In genomic region chr15:76345880-76346665, GRCh38 we compare ENCODE assay signal across 1 cellular context.
TF ChIP-seq lines count a peak whose summit lies in the region.

No MANE protein-coding gene starts in this region.

TF ChIP-seq in HepG2, 621 proteins besides CTCF, POLR2A, EP300 and RAD21 (continued from another document and continues in another):
- TF ChIP-seq ZEB1 (IDR thresholded peaks at IDR 0.05; ENCODE audit: insufficient replicate concordance, low read depth) (no peak), KMT2A (CRISPR knock-in tag; IDR thresholded peaks at IDR 0.05) (no peak; the same call in none of the 2 replicates), SNAPC5 (CRISPR knock-in tag; IDR thresholded peaks at IDR 0.05; ENCODE audit: borderline replicate concordance) (no peak), DR1 (CRISPR knock-in tag; IDR thresholded peaks at IDR 0.05) (no peak), ZNF773 (CRISPR knock-in tag; IDR thresholded peaks at IDR 0.05; ENCODE audit: borderline replicate concordance) (0 out of 2 replicates have a peak, but pooled peaks have one; percentile 48), GTF3A (CRISPR knock-in tag; conservative IDR thresholded peaks at IDR 0.05) (no peak), ZNF589 (CRISPR knock-in tag; conservative IDR thresholded peaks at IDR 0.05) (no peak), KAT2B (IDR thresholded peaks at IDR 0.05; ENCODE audit: borderline replicate concordance, low read depth, low read length) (no peak), HOXD1 (CRISPR knock-in tag; IDR thresholded peaks at IDR 0.05) (no peak), ZNF251 (CRISPR knock-in tag; IDR thresholded peaks at IDR 0.05) (no peak), BCL3 (CRISPR knock-in tag; IDR thresholded peaks at IDR 0.05) (peak; percentile 65; the same call in 1 of the 2 replicates), ZNF609 (CRISPR knock-in tag; IDR thresholded peaks at IDR 0.05; ENCODE audit: borderline replicate concordance) (no peak), ZBTB38 (CRISPR knock-in tag; IDR thresholded peaks at IDR 0.05) (no peak), TGIF2 (CRISPR knock-in tag; IDR thresholded peaks at IDR 0.05) (peak; percentile 54; the same call in 1 of the 2 replicates), ZNF816 (CRISPR knock-in tag; IDR thresholded peaks at IDR 0.05; ENCODE audit: borderline replicate concordance) (no peak), DPF2 (CRISPR knock-in tag; IDR thresholded peaks at IDR 0.05; ENCODE audit: borderline replicate concordance, low read depth) (no peak), ZNF468 (CRISPR knock-in tag; IDR thresholded peaks at IDR 0.05) (no peak), THAP9 (CRISPR knock-in tag; IDR thresholded peaks at IDR 0.05; ENCODE audit: borderline replicate concordance) (peak; percentile 38; the same call in 1 of the 2 replicates), ZNF512B (CRISPR knock-in tag; IDR thresholded peaks at IDR 0.05; ENCODE audit: borderline replicate concordance) (no peak), TARDBP (CRISPR knock-in tag; IDR thresholded peaks at IDR 0.05) (no peak), DRAP1 (CRISPR knock-in tag; IDR thresholded peaks at IDR 0.05) (no peak), ZNF879 (CRISPR knock-in tag; IDR thresholded peaks at IDR 0.05) (no peak), MTA3 (CRISPR knock-in tag; IDR thresholded peaks at IDR 0.05) (no peak), ZNF883 (CRISPR knock-in tag; IDR thresholded peaks at IDR 0.05; ENCODE audit: not compliant biosample characterization) (no peak), ELF1 (CRISPR knock-in tag; IDR thresholded peaks at IDR 0.05) (peak; percentile 25; the same call in 1 of the 2 replicates), SATB2 (CRISPR knock-in tag; IDR thresholded peaks at IDR 0.05) (no peak), REPIN1 (CRISPR knock-in tag; IDR thresholded peaks at IDR 0.05; ENCODE audit: borderline replicate concordance, low read depth) (no peak), ZC3H13 (CRISPR knock-in tag; IDR thresholded peaks at IDR 0.05) (peak; percentile 35; the same call in 1 of the 2 replicates), NBN (conservative IDR thresholded peaks at IDR 0.05) (no peak), ZNF501 (CRISPR knock-in tag; IDR thresholded peaks at IDR 0.05) (peak; percentile 42; the same call in 1 of the 2 replicates), JUN (CRISPR knock-in tag; IDR thresholded peaks at IDR 0.05) (no peak), IKZF1 (IDR thresholded peaks at IDR 0.05) (no peak), NONO (IDR thresholded peaks at IDR 0.05) (no peak), NONO (CRISPR knock-in tag; conservative IDR thresholded peaks at IDR 0.05) (no peak), HES4 (CRISPR knock-in tag; IDR thresholded peaks at IDR 0.05; ENCODE audit: borderline replicate concordance) (no peak), ZNF646 (CRISPR knock-in tag; IDR thresholded peaks at IDR 0.05) (no peak), PRPF4 (IDR thresholded peaks at IDR 0.05; ENCODE audit: low read depth, low read length, poor library complexity, severe bottlenecking) (no peak), ZKSCAN1 (IDR thresholded peaks at IDR 0.05; ENCODE audit: low read length) (no peak), NFE2L1 (CRISPR knock-in tag; IDR thresholded peaks at IDR 0.05; ENCODE audit: borderline replicate concordance) (no peak), CCDC6 (CRISPR knock-in tag; IDR thresholded peaks at IDR 0.05) (0 out of 2 replicates have a peak, but pooled peaks have one; percentile 24), ZUFSP (CRISPR knock-in tag; IDR thresholded peaks at IDR 0.05; ENCODE audit: borderline replicate concordance) (no peak), BATF2 (CRISPR knock-in tag; IDR thresholded peaks at IDR 0.05) (no peak), ZNF572 (CRISPR knock-in tag; IDR thresholded peaks at IDR 0.05) (no peak)
